21 cellular contexts compared by ENCODE assay signal in genomic region chr6:168390746-168391400, GRCh38. TPM values are rescaled to one million over a fixed set of nuclear protein-coding genes. Genes with fewer than 3 reads are reported as not detected.
"Had no signal": no experiment of that assay in that cellular context is flagged by ENCODE, and none has a peak within 500 bp of the region (broad histone marks: within the 10 kb centered on the region; RNA-seq: fewer than 3 reads in every experiment).

No MANE protein-coding gene starts in this region.

- H3K4me3 ChIP-seq: dorsolateral prefrontal cortex, lower lobe of right lung, right atrium auricular region, testis had no signal

- H3K9me3 ChIP-seq: lower lobe of right lung, neutrophil, right atrium auricular region, testis had no signal

- FAIRE-seq: colon had no signal

- H3K79me2 ChIP-seq: parathyroid adenoma had no signal

- H3K27ac ChIP-seq: dorsolateral prefrontal cortex, lower lobe of right lung, neutrophil, parathyroid adenoma, right atrium auricular region, testis had no signal

- DNase-seq: activated CD4-positive, alpha-beta T cell treated with anti-CD3 and anti-CD28 coated beads, Interleukin-2, amount 10 ng/mL, durations not matched to agents 24 days and 14 days; activated CD4-positive, CD25-positive, alpha-beta regulatory T cell; activated CD8-positive, alpha-beta T cell treated with anti-CD3 and anti-CD28 coated beads for 36 hours; activated naive CD4-positive, alpha-beta T cell treated with Interleukin-2 at 50 U/mL for 16 hours; activated naive CD8-positive, alpha-beta T cell treated with anti-CD3 and anti-CD28 coated beads, Interleukin-2, amount 10 ng/mL, durations not matched to agents 7 days and 5 days; activated T-cell treated with anti-CD3 and anti-CD28 coated beads, Interleukin-2, amount 50 U/mL, for 1 hour; amygdala; caudate nucleus; dorsolateral prefrontal cortex; immature natural killer cell; lower lobe of right lung; natural killer cell; stimulated activated CD4-positive, alpha-beta T cell treated with anti-CD3 and anti-CD28 coated beads, Interleukin-4, amount 100 ng/mL, for 1 hour; T-helper 9 cell; testis had no signal

- H3K36me3 ChIP-seq: lower lobe of right lung, neutrophil, right atrium auricular region had no signal

- H3K27me3 ChIP-seq: neutrophil, right atrium auricular region, testis had no signal

- ATAC-seq: activated CD8-positive, alpha-beta T cell treated with anti-CD3 and anti-CD28 coated beads for 36 hours; activated T-helper 17 cell treated with anti-CD3 and anti-CD28 coated beads, Interleukin-2, amount 50 U/mL, for 72 hours; lower lobe of right lung; natural killer cell had no signal

- H3K4me1 ChIP-seq: lower lobe of right lung, parathyroid adenoma, right atrium auricular region, testis had no signal

- H3K9ac ChIP-seq: parathyroid adenoma had no signal

- H2AFZ ChIP-seq: parathyroid adenoma had no signal

RNA-seq across cellular contexts. Expression of gene SMOC2, which starts 50.1 kb away (rescaled TPM):
- total RNA-seq: activated CD4-positive, alpha-beta T cell treated with anti-CD3 and anti-CD28 coated beads, Interleukin-2, amount 10 ng/mL, durations not matched to agents 24 days and 14 days; activated CD8-positive, alpha-beta T cell treated with anti-CD3 and anti-CD28 coated beads for 36 hours; activated naive CD8-positive, alpha-beta T cell treated with anti-CD3 and anti-CD28 coated beads, Interleukin-2, amount 10 ng/mL, durations not matched to agents 7 days and 5 days; activated T-helper 17 cell treated with anti-CD3 and anti-CD28 coated beads, Interleukin-2, amount 50 U/mL, for 72 hours; fibroblast of villous mesenchyme; natural killer cell had no signal
- polyA plus RNA-seq: immature natural killer cell had no signal
